In the genomic region with DNA sequence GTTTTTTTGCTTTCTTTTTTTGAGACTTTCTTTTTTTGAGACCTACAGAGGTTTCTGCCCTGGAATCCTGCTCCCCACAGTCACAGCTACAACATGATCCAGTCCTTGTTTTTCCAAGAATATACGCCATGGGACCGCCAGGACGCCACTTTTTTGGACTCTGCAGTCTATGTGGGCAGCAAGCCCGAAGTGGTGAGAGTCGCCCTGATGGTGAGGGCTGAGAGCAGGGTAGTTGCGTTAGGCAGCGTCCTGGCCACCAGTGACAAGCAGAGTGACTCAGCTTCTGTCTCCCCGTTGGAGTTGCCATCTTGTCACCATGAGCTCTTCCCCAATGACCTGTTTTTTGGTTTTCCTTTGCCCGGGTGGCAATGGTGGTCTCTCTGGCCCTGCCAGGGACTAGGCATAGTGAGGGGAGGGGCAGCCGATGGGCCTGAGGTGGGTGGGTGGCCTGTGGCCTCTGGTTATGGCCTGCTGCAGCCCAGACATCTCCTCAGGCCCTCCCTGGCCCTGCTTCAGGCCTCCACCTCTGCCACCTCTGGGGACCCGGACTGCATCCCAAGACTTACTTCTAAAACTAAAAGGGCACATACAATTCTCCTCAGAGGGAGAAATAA, we compare ENCODE assay signal across 40 cellular contexts.
"Had no signal": no experiment of that assay in that cellular context is flagged by ENCODE, and none has a peak within 500 bp of the region (broad histone marks: within the 10 kb centered on the region; RNA-seq: fewer than 3 reads in every experiment).

No MANE protein-coding gene starts in this region.

- DNase-seq: activated effector memory CD4-positive, alpha-beta T cell treated with anti-CD3 and anti-CD28 coated beads, Interleukin-2, amount 50 U/mL, for 16 hours; activated effector memory CD4-positive, alpha-beta T cell treated with Interleukin-2 at 50 U/mL for 16 hours; activated gamma-delta T cell; activated gamma-delta T cell treated with Interleukin-2 at 50 U/mL for 16 hours; activated naive CD4-positive, alpha-beta T cell; activated naive CD4-positive, alpha-beta T cell treated with anti-CD3 and anti-CD28 coated beads for 36 hours; activated naive CD4-positive, alpha-beta T cell treated with anti-CD3 and anti-CD28 coated beads, Interleukin-2, amount 10 ng/mL, durations not matched to agents 7 days and 5 days; activated naive CD4-positive, alpha-beta T cell treated with anti-CD3 and anti-CD28 coated beads, Interleukin-2, amount 50 U/mL, for 16 hours; activated naive CD4-positive, alpha-beta T cell treated with Interleukin-2 at 50 U/mL for 16 hours; activated naive CD8-positive, alpha-beta T cell treated with anti-CD3 and anti-CD28 coated beads for 36 hours; activated naive CD8-positive, alpha-beta T cell treated with anti-CD3 and anti-CD28 coated beads, Interleukin-2, amount 10 ng/mL, durations not matched to agents 7 days and 5 days; activated naive CD8-positive, alpha-beta T cell treated with anti-CD3 and anti-CD28 coated beads, Interleukin-2, amount 50 U/mL, for 24 hours; activated T-cell treated with anti-CD3 and anti-CD28 coated beads, Interleukin-2, amount 50 U/mL, for 1 hour; activated T-cell treated with anti-CD3 and anti-CD28 coated beads, Interleukin-2, amount 50 U/mL, for 24 hours; activated T-cell treated with anti-CD3 and anti-CD28 coated beads, Interleukin-2, amount 50 U/mL, for 4 hours; activated T-cell treated with anti-CD3 and anti-CD28 coated beads, Interleukin-2, amount 50 U/mL, for 48 hours; activated T-cell treated with anti-CD3 and anti-CD28 coated beads, Interleukin-2, amount 50 U/mL, for 72 hours; adrenal gland; amniotic stem cell; amygdala; anterior cingulate cortex; aorta; body of pancreas; brain microvascular endothelial cell; caudate nucleus; central memory CD4-positive, alpha-beta T cell; cerebellar nuclear complex had no signal

- H3K36me3 Mint-ChIP-seq: activated naive CD4-positive, alpha-beta T cell treated with anti-CD3 and anti-CD28 coated beads, Interleukin-2, amount 10 ng/mL, durations not matched to agents 7 days and 5 days; activated naive CD4-positive, alpha-beta T cell treated with anti-CD3 and anti-CD28 coated beads, Interleukin-2, amount 50 U/mL, for 24 hours; activated naive CD4-positive, alpha-beta T cell treated with anti-CD3 and anti-CD28 coated beads, Interleukin-2, amount 50 U/mL, for 72 hours; activated naive CD8-positive, alpha-beta T cell; activated naive CD8-positive, alpha-beta T cell treated with anti-CD3 and anti-CD28 coated beads for 36 hours; activated naive CD8-positive, alpha-beta T cell treated with anti-CD3 and anti-CD28 coated beads, Interleukin-2, amount 10 ng/mL, durations not matched to agents 7 days and 5 days; brain had no signal

- H3K4me3 ChIP-seq: adrenal gland, ascending aorta, body of pancreas, breast epithelium, cardiac muscle cell had no signal

- H3K9me3 Mint-ChIP-seq: activated naive CD4-positive, alpha-beta T cell treated with anti-CD3 and anti-CD28 coated beads, Interleukin-2, amount 50 U/mL, for 24 hours; brain had no signal

- H3K36me3 ChIP-seq: adrenal gland, ascending aorta, brain microvascular endothelial cell, breast epithelium, cardiac muscle cell had no signal

- H3K4me3 Mint-ChIP-seq: activated naive CD4-positive, alpha-beta T cell treated with anti-CD3 and anti-CD28 coated beads for 36 hours; activated naive CD4-positive, alpha-beta T cell treated with anti-CD3 and anti-CD28 coated beads, Interleukin-2, amount 10 ng/mL, durations not matched to agents 7 days and 5 days; activated naive CD4-positive, alpha-beta T cell treated with anti-CD3 and anti-CD28 coated beads, Interleukin-2, amount 50 U/mL, for 24 hours; activated naive CD8-positive, alpha-beta T cell; activated naive CD8-positive, alpha-beta T cell treated with anti-CD3 and anti-CD28 coated beads for 36 hours; activated naive CD8-positive, alpha-beta T cell treated with anti-CD3 and anti-CD28 coated beads, Interleukin-2, amount 10 ng/mL, durations not matched to agents 7 days and 5 days; activated naive CD8-positive, alpha-beta T cell treated with anti-CD3 and anti-CD28 coated beads, Interleukin-2, amount 50 U/mL, for 24 hours; activated T-cell treated with anti-CD3 and anti-CD28 coated beads, Interleukin-2, amount 50 U/mL, for 24 hours; activated T-cell treated with anti-CD3 and anti-CD28 coated beads, Interleukin-2, amount 50 U/mL, for 4 hours; activated T-cell treated with anti-CD3 and anti-CD28 coated beads, Interleukin-2, amount 50 U/mL, for 72 hours; activated T-helper 1 cell treated with anti-CD3 and anti-CD28 coated beads, Interleukin-12 subunit alpha, Interleukin-12 subunit beta, Interleukin-2, Interleukin-4 antibody, amounts not matched to agents 30 ng/mL and 10 ng/mL and 1 ng/mL, durations not matched to agents 14 hours and 24 hours and 36 hours; activated T-helper 17 cell treated with anti-CD3 and anti-CD28 coated beads, Interleukin-2, amount 50 U/mL, for 72 hours; brain; central memory CD8-positive, alpha-beta T cell had no signal

- H3K27ac ChIP-seq: adrenal gland, ascending aorta, body of pancreas, brain microvascular endothelial cell, breast epithelium, cardiac muscle cell had no signal

- H3K4me1 Mint-ChIP-seq: activated naive CD4-positive, alpha-beta T cell treated with anti-CD3 and anti-CD28 coated beads, Interleukin-2, amount 10 ng/mL, durations not matched to agents 7 days and 5 days; activated naive CD4-positive, alpha-beta T cell treated with anti-CD3 and anti-CD28 coated beads, Interleukin-2, amount 50 U/mL, for 24 hours; activated naive CD8-positive, alpha-beta T cell treated with anti-CD3 and anti-CD28 coated beads for 36 hours; activated naive CD8-positive, alpha-beta T cell treated with anti-CD3 and anti-CD28 coated beads, Interleukin-2, amount 10 ng/mL, durations not matched to agents 7 days and 5 days; activated naive CD8-positive, alpha-beta T cell treated with anti-CD3 and anti-CD28 coated beads, Interleukin-2, amount 50 U/mL, for 24 hours; activated T-helper 17 cell treated with anti-CD3 and anti-CD28 coated beads, Interleukin-2, amount 50 U/mL, for 72 hours; brain; central memory CD8-positive, alpha-beta T cell had no signal

- H3K27ac Mint-ChIP-seq: activated naive CD4-positive, alpha-beta T cell treated with anti-CD3 and anti-CD28 coated beads for 36 hours; activated naive CD4-positive, alpha-beta T cell treated with anti-CD3 and anti-CD28 coated beads, Interleukin-2, amount 10 ng/mL, durations not matched to agents 7 days and 5 days; activated naive CD4-positive, alpha-beta T cell treated with anti-CD3 and anti-CD28 coated beads, Interleukin-2, amount 50 U/mL, for 24 hours; activated naive CD4-positive, alpha-beta T cell treated with anti-CD3 and anti-CD28 coated beads, Interleukin-2, amount 50 U/mL, for 72 hours; activated naive CD8-positive, alpha-beta T cell; activated naive CD8-positive, alpha-beta T cell treated with anti-CD3 and anti-CD28 coated beads for 36 hours; activated naive CD8-positive, alpha-beta T cell treated with anti-CD3 and anti-CD28 coated beads, Interleukin-2, amount 10 ng/mL, durations not matched to agents 7 days and 5 days; activated naive CD8-positive, alpha-beta T cell treated with anti-CD3 and anti-CD28 coated beads, Interleukin-2, amount 50 U/mL, for 24 hours; activated T-cell treated with anti-CD3 and anti-CD28 coated beads, Interleukin-2, amount 50 U/mL, for 24 hours; activated T-cell treated with anti-CD3 and anti-CD28 coated beads, Interleukin-2, amount 50 U/mL, for 72 hours; activated T-helper 1 cell treated with anti-CD3 and anti-CD28 coated beads, Interleukin-12 subunit alpha, Interleukin-12 subunit beta, Interleukin-2, Interleukin-4 antibody, amounts not matched to agents 30 ng/mL and 10 ng/mL and 1 ng/mL, durations not matched to agents 14 hours and 24 hours and 36 hours; activated T-helper 17 cell treated with anti-CD3 and anti-CD28 coated beads, Interleukin-2, amount 50 U/mL, for 72 hours; activated T-helper 2 cell treated with anti-CD3 and anti-CD28 coated beads, Interferon-gamma antibody, Interleukin-2, Interleukin-4, amounts not matched to agents 10 μg/mL and 5 μg/mL and 100 μg/mL, durations not matched to agents 14 hours and 24 hours and 36 hours; brain had no signal

- H3K4me1 ChIP-seq: adrenal gland, ascending aorta, body of pancreas, breast epithelium had no signal

- H3K9me3 ChIP-seq: adrenal gland, ascending aorta, body of pancreas, breast epithelium had no signal

- H3K27me3 Mint-ChIP-seq: activated naive CD4-positive, alpha-beta T cell treated with anti-CD3 and anti-CD28 coated beads, Interleukin-2, amount 10 ng/mL, durations not matched to agents 7 days and 5 days; activated naive CD4-positive, alpha-beta T cell treated with anti-CD3 and anti-CD28 coated beads, Interleukin-2, amount 50 U/mL, for 24 hours; activated naive CD8-positive, alpha-beta T cell; activated naive CD8-positive, alpha-beta T cell treated with anti-CD3 and anti-CD28 coated beads for 36 hours; activated naive CD8-positive, alpha-beta T cell treated with anti-CD3 and anti-CD28 coated beads, Interleukin-2, amount 10 ng/mL, durations not matched to agents 7 days and 5 days; activated T-cell treated with anti-CD3 and anti-CD28 coated beads, Interleukin-2, amount 50 U/mL, for 24 hours; activated T-helper 17 cell treated with anti-CD3 and anti-CD28 coated beads, Interleukin-2, amount 50 U/mL, for 72 hours; central memory CD8-positive, alpha-beta T cell had no signal

- FAIRE-seq: astrocyte, bronchial epithelial cell had no signal

- H3K27me3 ChIP-seq: adrenal gland, ascending aorta, body of pancreas, brain microvascular endothelial cell, breast epithelium, cardiac muscle cell had no signal
